In the genomic region with DNA sequence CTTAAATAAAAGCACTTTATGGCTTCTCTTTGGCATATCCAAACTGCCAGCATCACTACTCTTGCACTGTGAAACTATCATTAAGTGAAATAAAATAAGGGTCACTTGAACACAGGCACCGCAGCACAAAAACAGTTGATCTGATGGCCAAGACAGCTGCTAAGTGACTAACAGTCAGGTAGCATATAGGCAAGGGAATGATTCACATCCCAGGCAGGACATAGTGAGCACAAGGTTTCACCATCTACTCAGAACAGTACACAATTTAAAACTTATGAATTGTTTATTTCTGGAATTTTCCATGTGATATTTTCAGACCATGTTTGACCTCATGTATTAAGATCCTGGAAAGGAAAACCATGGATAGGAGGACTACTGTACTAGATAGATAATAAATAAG, we compare ENCODE assay signal across 1 cellular context.
TF ChIP-seq lines count a peak whose summit lies in the region.

No MANE protein-coding gene starts in this region.

TF ChIP-seq in SK-N-SH treated with all-trans-retinoic acid at 6 μM for 48 hours, 23 proteins besides CTCF, POLR2A, EP300 and RAD21 (continued from another document):
- no peak for TF ChIP-seq TSHZ2 (CRISPR knock-in tag; IDR thresholded peaks at IDR 0.05)
- no peak for TF ChIP-seq PPARA (CRISPR knock-in tag; IDR thresholded peaks at IDR 0.05; ENCODE audit: borderline replicate concordance)
- TF ChIP-seq, protein P1, sequence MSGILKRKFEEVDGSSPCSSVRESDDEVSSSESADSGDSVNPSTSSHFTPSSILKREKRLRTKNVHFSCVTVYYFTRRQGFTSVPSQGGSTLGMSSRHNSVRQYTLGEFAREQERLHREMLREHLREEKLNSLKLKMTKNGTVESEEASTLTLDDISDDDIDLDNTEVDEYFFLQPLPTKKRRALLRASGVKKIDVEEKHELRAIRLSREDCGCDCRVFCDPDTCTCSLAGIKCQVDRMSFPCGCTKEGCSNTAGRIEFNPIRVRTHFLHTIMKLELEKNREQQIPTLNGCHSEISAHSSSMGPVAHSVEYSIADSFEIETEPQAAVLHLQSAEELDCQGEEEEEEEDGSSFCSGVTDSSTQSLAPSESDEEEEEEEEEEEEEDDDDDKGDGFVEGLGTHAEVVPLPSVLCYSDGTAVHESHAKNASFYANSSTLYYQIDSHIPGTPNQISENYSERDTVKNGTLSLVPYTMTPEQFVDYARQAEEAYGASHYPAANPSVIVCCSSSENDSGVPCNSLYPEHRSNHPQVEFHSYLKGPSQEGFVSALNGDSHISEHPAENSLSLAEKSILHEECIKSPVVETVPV (CRISPR knock-in tag; IDR thresholded peaks at IDR 0.05) = no peak
- no peak for TF ChIP-seq ZNF8 (CRISPR knock-in tag; IDR thresholded peaks at IDR 0.05)
- TF ChIP-seq GLIS3 (CRISPR knock-in tag; IDR thresholded peaks at IDR 0.05) = no peak
- TF ChIP-seq ESRRG (CRISPR knock-in tag; IDR thresholded peaks at IDR 0.05) = no peak
- no peak for TF ChIP-seq OSR1 (CRISPR knock-in tag; IDR thresholded peaks at IDR 0.05)
- no peak for TF ChIP-seq CREB5 (CRISPR knock-in tag; IDR thresholded peaks at IDR 0.05; ENCODE audit: low read depth)
